Comparison of ENCODE assay signal across 8 cellular contexts in the genomic region with DNA sequence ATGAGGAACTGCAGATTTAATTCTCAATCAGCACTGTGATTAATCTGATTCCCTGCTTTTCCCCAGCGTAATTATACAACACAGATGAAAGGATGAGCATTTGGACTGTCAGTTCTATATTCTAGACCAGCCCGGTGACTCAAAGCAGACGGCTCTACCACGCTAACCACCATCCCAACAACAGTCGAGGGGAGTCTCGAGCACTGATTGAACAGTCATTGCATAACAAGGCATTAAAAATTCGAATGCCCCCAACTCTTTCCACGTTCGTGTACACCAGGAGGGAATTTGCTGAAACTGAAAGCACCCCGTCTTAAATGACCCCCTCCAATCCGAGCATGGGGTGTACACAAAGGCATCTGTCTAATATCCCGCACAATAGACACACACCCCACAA. TPM values are rescaled to one million over a fixed set of nuclear protein-coding genes. Genes with fewer than 3 reads are reported as not detected.
A peak's percentile ranks its signal among the peaks of the same experiment; 100 is the strongest.
DNase-seq lines count a peak whose midpoint lies in the region; ATAC-seq, FAIRE-seq and TF ChIP-seq lines count a peak whose summit lies in the region.

No MANE protein-coding gene starts in this region.

- peak; percentile 32 for DNase-seq in activated CD8-positive, alpha-beta memory T cell treated with anti-CD3 and anti-CD28 coated beads, Interleukin-2, amount 50 U/mL, for 4 hours
- DNase-seq in activated CD8-positive, alpha-beta memory T cell treated with anti-CD3 and anti-CD28 coated beads for 24 hours, result no peak
- DNase-seq in NT2/D1 (ENCODE audit: low read depth, low spot score), result no peak
- DNase-seq in amniotic epithelial cell (ENCODE audit: low read depth), result peak; percentile 45
- DNase-seq in kidney, result no peak
- peak; percentile 42 for DNase-seq in stimulated activated CD8-positive, alpha-beta memory T cell treated with anti-CD3 and anti-CD28 coated beads, Interleukin-4, amount 100 ng/mL, for 48 hours
- DNase-seq in T1000 (lab: John Stamatoyannopoulos, UW), result no peak

- peak overlapping the region; percentile 92 for H3K9ac ChIP-seq in NT2/D1 (ENCODE audit: insufficient read length, low read depth)
- peak overlapping the region; percentile 37 to 51 for H3K9ac ChIP-seq in kidney (ENCODE audit: low read length in 2 of 2)

- peak overlapping the region; percentile 90 for H3K4me3 ChIP-seq in NT2/D1 (ENCODE audit: insufficient read length, low read depth)
- peak overlapping the region; percentile 54 to 76 for H3K4me3 ChIP-seq in kidney (ENCODE audit: low read length in 2 of 2)

- no peaks in the 10 kb centered on the region for H3K4me1 ChIP-seq in NT2/D1 (ENCODE audit: insufficient read depth, insufficient read length)
- H3K4me1 ChIP-seq in kidney (ENCODE audit: control insufficient read depth in 1 of 2, insufficient read depth in 1 of 2, low read depth in 1 of 2, low read length in 2 of 2), result no peaks in the 10 kb centered on the region

- intact Hi-C loops in kidney (cut with DNase I), result no loop called here

- FAIRE-seq in kidney (lab: Jason Lieb, UNC), result no peak

- TF ChIP-seq CTCF in kidney (IDR thresholded peaks at IDR 0.05; ENCODE audit: borderline replicate concordance, extremely low read depth, insufficient read depth), result no peak

- H3K27ac ChIP-seq in kidney (ENCODE audit: low read depth in 2 of 2, low read length in 2 of 2), result no peak overlapping the region

- H3K36me3 ChIP-seq in NT2/D1 (ENCODE audit: insufficient read depth, insufficient read length, low read length) (no peaks in the 10 kb centered on the region), kidney (ENCODE audit: control insufficient read depth in 1 of 2, insufficient read depth in 2 of 2, low read length in 2 of 2) (no peaks in the 10 kb centered on the region)

- no peak for ATAC-seq in GM19452 (IDR thresholded peaks at IDR 0.05; ENCODE audit: unreplicated experiment)

- H3K9me3 ChIP-seq in NT2/D1 (ENCODE audit: insufficient read depth, low read length) (no peaks in the 10 kb centered on the region), kidney (ENCODE audit: control insufficient read depth in 1 of 2, low read length in 2 of 2) (no peaks in the 10 kb centered on the region)

- H3K27me3 ChIP-seq in NT2/D1 (ENCODE audit: insufficient read depth, insufficient read length), result no peaks in the 10 kb centered on the region

RNA-seq across cellular contexts. Expression of gene CASK, which starts 1.2 kb away (rescaled TPM):
- 58.9 TPM for total RNA-seq in kidney
- 15.9 TPM for polyA plus RNA-seq in kidney (ENCODE audit: insufficient read depth, low read depth, low replicate concordance)

Comparison
In these comparisons a context has a peak if more than half of its experiments do, and no peak if none do; other contexts are left out.
1. DNase-seq: peak in activated CD8-positive, alpha-beta memory T cell treated with anti-CD3 and anti-CD28 coated beads, Interleukin-2, amount 50 U/mL, for 4 hours (single experiment), amniotic epithelial cell (single experiment) and stimulated activated CD8-positive, alpha-beta memory T cell treated with anti-CD3 and anti-CD28 coated beads, Interleukin-4, amount 100 ng/mL, for 48 hours (single experiment); none in activated CD8-positive, alpha-beta memory T cell treated with anti-CD3 and anti-CD28 coated beads for 24 hours (single experiment), NT2/D1 (single experiment), kidney (single experiment) and T1000 (single experiment).